ENCODE assay signal across 8 cellular contexts in the genomic region with DNA sequence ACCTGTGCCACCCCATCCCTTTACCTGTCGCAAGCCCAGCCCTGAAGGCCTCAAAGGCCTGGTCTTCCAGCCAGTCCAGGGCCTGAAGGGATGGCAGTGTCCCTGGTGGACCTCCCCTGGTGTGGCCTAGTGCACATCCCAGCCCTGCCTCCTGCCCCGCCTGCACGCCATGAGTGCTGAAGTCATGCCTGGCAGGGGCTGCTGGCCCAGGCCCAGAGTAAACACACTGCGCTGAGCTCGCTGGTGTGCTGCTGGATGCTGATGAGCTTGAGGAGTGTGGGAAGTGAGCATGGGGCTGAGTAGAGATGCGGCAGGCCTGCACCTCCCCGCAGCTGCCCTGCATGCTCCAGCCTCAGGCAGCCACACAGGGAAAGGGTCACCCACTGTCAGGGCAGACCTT. TPM values are rescaled to one million over a fixed set of nuclear protein-coding genes. Genes with fewer than 3 reads are reported as not detected.
A peak's percentile ranks its signal among the peaks of the same experiment; 100 is the strongest.
DNase-seq lines count a peak whose midpoint lies in the region; TF ChIP-seq lines count a peak whose summit lies in the region.

No MANE protein-coding gene starts in this region.

- no peak for TF ChIP-seq POLR2A in esophagus squamous epithelium (IDR thresholded peaks at IDR 0.05)

- no peaks in the 10 kb centered on the region for H3K27me3 ChIP-seq in esophagus squamous epithelium

- DNase-seq in COR-L47 (lab: John Stamatoyannopoulos, UW) (peak; percentile 73), NCI-H510A (lab: John Stamatoyannopoulos, UW) (peak; percentile 84), esophagus squamous epithelium (lab: John Stamatoyannopoulos, UW) (no peak), occipital lobe (lab: John Stamatoyannopoulos, UW) (peak; percentile 87), NCI-H1930 (lab: John Stamatoyannopoulos, UW) (no peak), epidermal melanocyte (ENCODE audit: insufficient read length, low spot score) (no peak), NCI-H187 treated with DMSO at 0.1 percent for 48 hours (lab: John Stamatoyannopoulos, UW) (no peak), GF-D8 (lab: John Stamatoyannopoulos, UW) (no peak)

- H3K4me3 ChIP-seq in esophagus squamous epithelium: no peak overlapping the region

- peak overlapping the region in 3 of 4 donors; percentile 52 to 62 (median 57) for H3K27ac ChIP-seq in esophagus squamous epithelium

- no peak for TF ChIP-seq CTCF in esophagus squamous epithelium (IDR thresholded peaks at IDR 0.05)

- no peaks in the 10 kb centered on the region for H3K9me3 ChIP-seq in esophagus squamous epithelium

- intact Hi-C loops in esophagus squamous epithelium (cut with DNase I): no loop called here

- peaks cover 0 to 29% (median 0%) of the 10 kb centered on the region in 3 donors for H3K36me3 ChIP-seq in esophagus squamous epithelium

- peaks cover 6 to 25% (median 11%) of the 10 kb centered on the region in 3 donors for H3K4me1 ChIP-seq in esophagus squamous epithelium

- 36% methylated on average over 3 of the region's 7 CpGs; no CpG with 5 or more reads in 1 of the 2 donors for WGBS in esophagus squamous epithelium, 2 donors

RNA-seq across cellular contexts. Expression of gene HTRA1, which starts 43.2 kb away (rescaled TPM):
- total RNA-seq in esophagus squamous epithelium (10 to 100 TPM in 3 of 4 donors, 1 to 10 TPM in 1; 6.3 to 62.2 (median 25.8) TPM), occipital lobe (58.5 TPM)

RNA-seq across cellular contexts. Expression of gene ARMS2, which starts 50.1 kb away (rescaled TPM):
- total RNA-seq in esophagus squamous epithelium: not detected
- total RNA-seq in occipital lobe: not detected

RNA-seq across cellular contexts. Expression of gene DMBT1, which starts 56.0 kb away (rescaled TPM):
- total RNA-seq in esophagus squamous epithelium (1 to 10 TPM in 1 of 4 donors, under 1 TPM in 2, not detected in 1; under 0.01 to 5.1 (median 0.27) TPM), occipital lobe (0.16 TPM)

Comparison
In these comparisons a context has a peak if more than half of its experiments do, and no peak if none do; other contexts are left out.
1. DNase-seq: peak in COR-L47 (single experiment), NCI-H510A (single experiment) and occipital lobe (single experiment); none in esophagus squamous epithelium (single experiment), NCI-H1930 (0 of 2), epidermal melanocyte (single experiment), NCI-H187 treated with DMSO at 0.1 percent for 48 hours (single experiment) and GF-D8 (single experiment).